14 cellular contexts compared by ENCODE assay signal in genomic region chrX:10077425-10078188, GRCh38.
DNase-seq lines count a peak whose midpoint lies in the region; TF ChIP-seq lines count a peak whose summit lies in the region.
"Had no signal": no experiment of that assay in that cellular context is flagged by ENCODE, and none has a peak within 500 bp of the region (broad histone marks: within the 10 kb centered on the region; RNA-seq: fewer than 3 reads in every experiment).

No MANE protein-coding gene starts in this region.

- H3K18ac ChIP-seq in mesenchymal stem cell (ENCODE audit: low read depth in 1 of 2, low read length in 2 of 2) = no peak overlapping the region

- no peak overlapping the region for H3K4ac ChIP-seq in mesenchymal stem cell (ENCODE audit: low read depth in 1 of 2, low read length in 2 of 2)

- H3K9ac ChIP-seq in mesenchymal stem cell (ENCODE audit: low read length) = no peak overlapping the region
- H3K9ac ChIP-seq: BLaER1 had no signal

- H2AFZ ChIP-seq in mesenchymal stem cell (ENCODE audit: low read depth, low read length) = no peak overlapping the region

- H3K27ac ChIP-seq in mesenchymal stem cell (ENCODE audit: low read length, poor library complexity, severe bottlenecking) = no peak overlapping the region
- H3K27ac ChIP-seq: BLaER1 had no signal

- H3K9me3 ChIP-seq in mesenchymal stem cell (ENCODE audit: control insufficient read depth, low read length) = no peaks in the 10 kb centered on the region
- H3K9me3 ChIP-seq: BLaER1, HAP-1 had no signal

- H3K4me1 ChIP-seq in mesenchymal stem cell (ENCODE audit: control insufficient read depth, insufficient read depth, low read depth, low read length) = no peaks in the 10 kb centered on the region
- H3K4me1 ChIP-seq: HAP-1 had no signal

- 85% methylated on average over 6 of the region's 9 CpGs for WGBS in mesenchymal stem cell

- H3K27me3 ChIP-seq in mesenchymal stem cell (ENCODE audit: control insufficient read depth in 1 of 2, insufficient read depth in 1 of 2, low read length in 2 of 2) = no peaks in the 10 kb centered on the region
- H3K27me3 ChIP-seq: BLaER1 had no signal

- no peak overlapping the region for H4K8ac ChIP-seq in mesenchymal stem cell (ENCODE audit: low read length)

- H3K4me3 ChIP-seq in AG10803 (ENCODE audit: low read length) = no peak overlapping the region
- no peak overlapping the region for H3K4me3 ChIP-seq in mesenchymal stem cell (ENCODE audit: insufficient read depth in 1 of 2, low read depth in 1 of 2, low read length in 2 of 2)
- H3K4me3 ChIP-seq: BLaER1, HAP-1 had no signal

- no peak overlapping the region for H3K23ac ChIP-seq in mesenchymal stem cell (ENCODE audit: low read length in 2 of 2)

- H3K4me2 ChIP-seq in mesenchymal stem cell (ENCODE audit: low read length, poor library complexity, severe bottlenecking) = no peak overlapping the region
- H3K4me2 ChIP-seq: BLaER1 had no signal

- H3K36me3 ChIP-seq in mesenchymal stem cell (ENCODE audit: control insufficient read depth in 1 of 2, insufficient read depth in 2 of 2, low read depth in 1 of 2, low read length in 2 of 2) = peaks cover 4% of the 10 kb centered on the region in 2 experiments
- H3K36me3 ChIP-seq: HAP-1 had no signal

- no peak overlapping the region for H2BK12ac ChIP-seq in mesenchymal stem cell (ENCODE audit: low read length in 2 of 2)

- peaks cover 4% of the 10 kb centered on the region for H3K79me1 ChIP-seq in mesenchymal stem cell (replicated peaks; ENCODE audit: low read length, poor library complexity, severe bottlenecking)

- H3K14ac ChIP-seq in mesenchymal stem cell (ENCODE audit: low read length in 2 of 2) = no peak overlapping the region

- no peak overlapping the region for H2BK15ac ChIP-seq in mesenchymal stem cell (ENCODE audit: low read depth, poor library complexity, severe bottlenecking)

- H2BK5ac ChIP-seq in mesenchymal stem cell (ENCODE audit: low read depth, low read length, poor library complexity, severe bottlenecking) = no peak overlapping the region

- H2AK5ac ChIP-seq in mesenchymal stem cell (ENCODE audit: low read length, severe bottlenecking) = no peak overlapping the region

- H2BK120ac ChIP-seq in mesenchymal stem cell (ENCODE audit: low read depth, low read length) = no peak overlapping the region

- DNase-seq in AG10803 (ENCODE audit: low read depth) = peak; percentile 38
- peak; percentile 13 for DNase-seq in H4 (ENCODE audit: low spot score)
- peak; percentile 10 for DNase-seq in astrocyte of the hippocampus (ENCODE audit: low read depth, low spot score)
- peak; percentile 82 for DNase-seq in mesenchymal stem cell
- DNase-seq in NCI-H1930 (lab: John Stamatoyannopoulos, UW) = no peak
- DNase-seq in LoVo (ENCODE audit: low spot score) = no peak
- no peak for DNase-seq in activated T-cell treated with anti-CD3 and anti-CD28 coated beads, Interleukin-2, amount 50 U/mL, for 1 hour
- DNase-seq in stimulated activated CD4-positive, alpha-beta T cell treated with anti-CD3 and anti-CD28 coated beads, Interleukin-4, amount 100 ng/mL, for 24 hours = no peak
- DNase-seq: activated B cell treated with CpG ODN at 0.5 μM for 24 hours; activated T-cell treated with anti-CD3 and anti-CD28 coated beads, Interleukin-2, amount 50 U/mL, for 24 hours; NCI-H2227 treated with DMSO at 0.1 percent for 48 hours; stimulated activated CD4-positive, alpha-beta T cell treated with anti-CD3 and anti-CD28 coated beads, Interleukin-2, amount 100 ng/mL, for 24 hours had no signal

- TF ChIP-seq CTCF in AG10803 (conservative IDR thresholded peaks at IDR 0.05; ENCODE audit: low read length) = no peak

- H4K91ac ChIP-seq in mesenchymal stem cell (ENCODE audit: low read length) = no peak overlapping the region

Comparison
In these comparisons a context has a peak if more than half of its experiments do, and no peak if none do; other contexts are left out.
1. DNase-seq: peak in AG10803 (single experiment), H4 (single experiment), astrocyte of the hippocampus (single experiment) and mesenchymal stem cell (single experiment); none in NCI-H1930 (0 of 2), LoVo (single experiment), activated T-cell treated with anti-CD3 and anti-CD28 coated beads, Interleukin-2, amount 50 U/mL, for 1 hour (single experiment) and stimulated activated CD4-positive, alpha-beta T cell treated with anti-CD3 and anti-CD28 coated beads, Interleukin-4, amount 100 ng/mL, for 24 hours (single experiment).